In genomic region chr5:63164339-63164738, GRCh38 we compare ENCODE assay signal across 35 cellular contexts.
"Had no signal": no experiment of that assay in that cellular context is flagged by ENCODE, and none has a peak within 500 bp of the region (broad histone marks: within the 10 kb centered on the region; RNA-seq: fewer than 3 reads in every experiment).

No MANE protein-coding gene starts in this region.

- DNase-seq: activated B cell treated with CpG ODN at 0.5 μM for 24 hours; activated CD4-positive, alpha-beta memory T cell treated with anti-CD3 and anti-CD28 coated beads for 36 hours; activated CD4-positive, alpha-beta T cell treated with anti-CD3 and anti-CD28 coated beads for 4 hours; activated CD4-positive, alpha-beta T cell treated with anti-CD3 and anti-CD28 coated beads, Interleukin-2, amount 10 ng/mL, durations not matched to agents 24 days and 14 days; activated CD4-positive, alpha-beta T cell treated with anti-CD3 and anti-CD28 coated beads, Interleukin-2, amount 50 U/mL, for 1 hour; activated CD4-positive, alpha-beta T cell treated with anti-CD3 and anti-CD28 coated beads, Interleukin-2, amount 50 U/mL, for 4 hours; activated CD4-positive, CD25-positive, alpha-beta regulatory T cell treated with anti-CD3 and anti-CD28 coated beads, Interleukin-2, amount 50 U/mL, for 72 hours; activated CD8-positive, alpha-beta memory T cell treated with anti-CD3 and anti-CD28 coated beads, Interleukin-2, amount 50 U/mL, for 4 hours; activated CD8-positive, alpha-beta T cell treated with anti-CD3 and anti-CD28 coated beads for 36 hours; activated effector memory CD4-positive, alpha-beta T cell treated with anti-CD3 and anti-CD28 coated beads, Interleukin-2, amount 50 U/mL, for 16 hours; activated gamma-delta T cell treated with Interleukin-2 at 50 U/mL for 16 hours; activated naive CD4-positive, alpha-beta T cell; activated naive CD4-positive, alpha-beta T cell treated with anti-CD3 and anti-CD28 coated beads for 36 hours; activated naive CD4-positive, alpha-beta T cell treated with anti-CD3 and anti-CD28 coated beads, Interleukin-2, amount 50 U/mL, for 16 hours; activated naive CD8-positive, alpha-beta T cell treated with anti-CD3 and anti-CD28 coated beads for 36 hours; activated T-cell treated with anti-CD3 and anti-CD28 coated beads for 4 hours; activated T-cell treated with anti-CD3 and anti-CD28 coated beads, Interleukin-2, amount 50 U/mL, for 1 hour; activated T-cell treated with anti-CD3 and anti-CD28 coated beads, Interleukin-2, amount 50 U/mL, for 4 hours; activated T-cell treated with anti-CD3 and anti-CD28 coated beads, Interleukin-2, amount 50 U/mL, for 72 hours; adrenal gland; amniotic stem cell; aorta; body of pancreas; brain microvascular endothelial cell; central memory CD4-positive, alpha-beta T cell; T-helper 1 cell; T-helper 2 cell; T-helper 9 cell had no signal

- H3K4me1 Mint-ChIP-seq: activated B cell treated with CpG ODN at 0.5 μM for 24 hours; activated CD4-positive, alpha-beta T cell treated with anti-CD3 and anti-CD28 coated beads, Interleukin-2, amount 10 ng/mL, durations not matched to agents 24 days and 14 days; activated naive CD8-positive, alpha-beta T cell treated with anti-CD3 and anti-CD28 coated beads for 36 hours; activated T-helper 17 cell treated with anti-CD3 and anti-CD28 coated beads, Interleukin-2, amount 50 U/mL, for 72 hours had no signal

- H3K9me3 Mint-ChIP-seq: activated B cell treated with CpG ODN at 0.5 μM for 24 hours; activated CD4-positive, alpha-beta memory T cell treated with anti-CD3 and anti-CD28 coated beads for 36 hours; activated CD4-positive, alpha-beta T cell treated with anti-CD3 and anti-CD28 coated beads, Interleukin-2, amount 10 ng/mL, durations not matched to agents 24 days and 14 days; activated naive CD8-positive, alpha-beta T cell treated with anti-CD3 and anti-CD28 coated beads for 36 hours; activated T-cell treated with anti-CD3 and anti-CD28 coated beads, Interleukin-2, amount 50 U/mL, for 4 hours; T-helper 1 cell treated with Interleukin-12 subunit alpha and Interleukin-12 subunit beta and Interleukin-4 antibody, amounts not matched to agents 30 μg/mL and 1 μg/mL, for 36 hours; T-helper 2 cell treated with Interferon-gamma antibody and Interleukin-4, amounts not matched to agents 5 μg/mL and 100 μg/mL, for 36 hours had no signal

- H3K27me3 Mint-ChIP-seq: activated B cell treated with CpG ODN at 0.5 μM for 24 hours; activated CD4-positive, alpha-beta memory T cell treated with anti-CD3 and anti-CD28 coated beads for 36 hours; activated CD4-positive, alpha-beta T cell treated with anti-CD3 and anti-CD28 coated beads, Interleukin-2, amount 10 ng/mL, durations not matched to agents 24 days and 14 days; activated CD8-positive, alpha-beta T cell treated with anti-CD3 and anti-CD28 coated beads for 36 hours; activated naive CD8-positive, alpha-beta T cell treated with anti-CD3 and anti-CD28 coated beads for 36 hours; activated T-helper 17 cell treated with anti-CD3 and anti-CD28 coated beads, Interleukin-2, amount 50 U/mL, for 72 hours had no signal

- H3K27me3 ChIP-seq: adrenal gland, body of pancreas, brain microvascular endothelial cell, breast epithelium had no signal

- H3K36me3 ChIP-seq: adrenal gland, brain microvascular endothelial cell, breast epithelium had no signal

- H3K27ac ChIP-seq: adrenal gland, body of pancreas, brain microvascular endothelial cell, breast epithelium, VCaP had no signal

- ATAC-seq: activated CD8-positive, alpha-beta T cell treated with anti-CD3 and anti-CD28 coated beads for 36 hours; activated naive CD4-positive, alpha-beta T cell treated with anti-CD3 and anti-CD28 coated beads, Interleukin-2, amount 50 U/mL, for 72 hours; activated T-cell treated with anti-CD3 and anti-CD28 coated beads, Interleukin-2, amount 50 U/mL, for 4 hours; activated T-cell treated with anti-CD3 and anti-CD28 coated beads, Interleukin-2, amount 50 U/mL, for 72 hours; activated T-helper 17 cell treated with anti-CD3 and anti-CD28 coated beads, Interleukin-2, amount 50 U/mL, for 72 hours; body of pancreas had no signal

- H3K36me3 Mint-ChIP-seq: activated CD4-positive, alpha-beta memory T cell treated with anti-CD3 and anti-CD28 coated beads for 36 hours; activated naive CD4-positive, alpha-beta T cell treated with anti-CD3 and anti-CD28 coated beads, Interleukin-2, amount 50 U/mL, for 72 hours; activated naive CD8-positive, alpha-beta T cell treated with anti-CD3 and anti-CD28 coated beads for 36 hours had no signal

- H3K4me1 ChIP-seq: adrenal gland, body of pancreas, breast epithelium had no signal

- H3K9me3 ChIP-seq: adrenal gland, body of pancreas, breast epithelium had no signal

- H3K27ac Mint-ChIP-seq: activated B cell treated with CpG ODN at 0.5 μM for 24 hours; activated CD4-positive, alpha-beta memory T cell treated with anti-CD3 and anti-CD28 coated beads for 36 hours; activated CD4-positive, alpha-beta T cell treated with anti-CD3 and anti-CD28 coated beads, Interleukin-2, amount 10 ng/mL, durations not matched to agents 24 days and 14 days; activated CD8-positive, alpha-beta T cell treated with anti-CD3 and anti-CD28 coated beads for 36 hours; activated naive CD4-positive, alpha-beta T cell treated with anti-CD3 and anti-CD28 coated beads for 36 hours; activated naive CD4-positive, alpha-beta T cell treated with anti-CD3 and anti-CD28 coated beads, Interleukin-2, amount 50 U/mL, for 72 hours; activated naive CD8-positive, alpha-beta T cell treated with anti-CD3 and anti-CD28 coated beads for 36 hours; activated T-cell treated with anti-CD3 and anti-CD28 coated beads, Interleukin-2, amount 50 U/mL, for 72 hours; activated T-helper 1 cell treated with anti-CD3 and anti-CD28 coated beads, Interleukin-12 subunit alpha, Interleukin-12 subunit beta, Interleukin-2, Interleukin-4 antibody, amounts not matched to agents 30 ng/mL and 10 ng/mL and 1 ng/mL, durations not matched to agents 14 hours and 24 hours and 36 hours; activated T-helper 17 cell treated with anti-CD3 and anti-CD28 coated beads, Interleukin-2, amount 50 U/mL, for 72 hours; T-helper 1 cell treated with Interleukin-12 subunit alpha and Interleukin-12 subunit beta and Interleukin-4 antibody, amounts not matched to agents 30 μg/mL and 1 μg/mL, for 36 hours; T-helper 2 cell treated with Interferon-gamma antibody and Interleukin-4, amounts not matched to agents 5 μg/mL and 100 μg/mL, for 36 hours had no signal

- H3K4me3 Mint-ChIP-seq: activated B cell treated with CpG ODN at 0.5 μM for 24 hours; activated CD4-positive, alpha-beta memory T cell treated with anti-CD3 and anti-CD28 coated beads for 36 hours; activated CD4-positive, alpha-beta T cell treated with anti-CD3 and anti-CD28 coated beads, Interleukin-2, amount 10 ng/mL, durations not matched to agents 24 days and 14 days; activated CD8-positive, alpha-beta T cell treated with anti-CD3 and anti-CD28 coated beads for 36 hours; activated naive CD4-positive, alpha-beta T cell treated with anti-CD3 and anti-CD28 coated beads for 36 hours; activated naive CD8-positive, alpha-beta T cell treated with anti-CD3 and anti-CD28 coated beads for 36 hours; activated T-cell treated with anti-CD3 and anti-CD28 coated beads, Interleukin-2, amount 50 U/mL, for 4 hours; activated T-cell treated with anti-CD3 and anti-CD28 coated beads, Interleukin-2, amount 50 U/mL, for 72 hours; activated T-helper 1 cell treated with anti-CD3 and anti-CD28 coated beads, Interleukin-12 subunit alpha, Interleukin-12 subunit beta, Interleukin-2, Interleukin-4 antibody, amounts not matched to agents 30 ng/mL and 10 ng/mL and 1 ng/mL, durations not matched to agents 14 hours and 24 hours and 36 hours; activated T-helper 17 cell treated with anti-CD3 and anti-CD28 coated beads, Interleukin-2, amount 50 U/mL, for 72 hours; T-helper 1 cell treated with Interleukin-12 subunit alpha and Interleukin-12 subunit beta and Interleukin-4 antibody, amounts not matched to agents 30 μg/mL and 1 μg/mL, for 36 hours; T-helper 2 cell treated with Interferon-gamma antibody and Interleukin-4, amounts not matched to agents 5 μg/mL and 100 μg/mL, for 36 hours had no signal

- H3K4me3 ChIP-seq: adrenal gland, body of pancreas, breast epithelium had no signal
